8 cellular contexts compared by ENCODE assay signal in genomic region chr19:43675269-43675879, GRCh38. TPM values are rescaled to one million over a fixed set of nuclear protein-coding genes. Genes with fewer than 3 reads are reported as not detected.
A peak's percentile ranks its signal among the peaks of the same experiment; 100 is the strongest.
DNase-seq lines count a peak whose midpoint lies in the region; ATAC-seq and TF ChIP-seq lines count a peak whose summit lies in the region.

No MANE protein-coding gene starts in this region.

- no peak overlapping the region for H3K4ac ChIP-seq in H9 (ENCODE audit: low read depth, low read length)

- H3T11ph ChIP-seq in H9 (ENCODE audit: low read length), result no peak overlapping the region

- CTCF ChIA-PET in activated CD4-positive, alpha-beta memory T cell treated with anti-CD3 and anti-CD28 coated beads, Interleukin-2, amount 10 ng/mL, durations not matched to agents 7 days and 5 days (lab: Charles Lee), result no interaction called here

- no peak overlapping the region for H2BK20ac ChIP-seq in H9 (ENCODE audit: low read depth, low read length, poor library complexity, severe bottlenecking)

- H3K9me3 ChIP-seq in H9 (ENCODE audit: control insufficient read depth, low read depth, low read length) (no peaks in the 10 kb centered on the region), right lobe of liver (no peaks in the 10 kb centered on the region)

- no peak overlapping the region for H3K9ac ChIP-seq in H9 (ENCODE audit: extremely low read depth, insufficient read length, low read length)

- H3K27me3 Mint-ChIP-seq in CD14-positive monocyte (ENCODE audit: low read depth in 3 of 3) (peaks cover 0 to 2% (median 0%) of the 10 kb centered on the region in 3 donors), H9 (ENCODE audit: low read depth) (peaks cover 12% of the 10 kb centered on the region)
- H3K27me3 Mint-ChIP-seq in activated CD4-positive, alpha-beta memory T cell treated with anti-CD3 and anti-CD28 coated beads, Interleukin-2, amount 10 ng/mL, durations not matched to agents 7 days and 5 days, result peaks cover 7% of the 10 kb centered on the region

- H2AFZ ChIP-seq in H9 (ENCODE audit: low read length), result no peak overlapping the region

- no peak overlapping the region for H2BK120ac ChIP-seq in H9 (ENCODE audit: low read depth, low read length, poor library complexity, severe bottlenecking)

- no peak for TF ChIP-seq POLR2A in right lobe of liver (IDR thresholded peaks at IDR 0.05)

- H4K20me1 ChIP-seq in H9 (ENCODE audit: control insufficient read depth, insufficient read depth, insufficient read length), result no peaks in the 10 kb centered on the region

- no peak overlapping the region for H2BK5ac ChIP-seq in H9 (ENCODE audit: insufficient read length, low read length)

- H2BK12ac ChIP-seq in H9 (ENCODE audit: insufficient read length, low read depth, low read length), result no peak overlapping the region

- H3K56ac ChIP-seq in H9 (ENCODE audit: insufficient read length, low read depth, low read length), result no peak overlapping the region

- no peaks in the 10 kb centered on the region for H3K79me2 ChIP-seq in H9 (ENCODE audit: insufficient read depth, low read length)

- H3K18ac ChIP-seq in H9 (ENCODE audit: insufficient read length, low read depth, low read length), result no peak overlapping the region

- no peaks in the 10 kb centered on the region for H3K79me1 ChIP-seq in H9 (ENCODE audit: insufficient read depth, low read depth, low read length, poor library complexity, severe bottlenecking)

- H3K9me3 Mint-ChIP-seq in CD14-positive monocyte, result no peaks in the 10 kb centered on the region
- H3K9me3 Mint-ChIP-seq in H9, result no peaks in the 10 kb centered on the region
- no peaks in the 10 kb centered on the region for H3K9me3 Mint-ChIP-seq in activated CD4-positive, alpha-beta memory T cell treated with anti-CD3 and anti-CD28 coated beads, Interleukin-2, amount 10 ng/mL, durations not matched to agents 7 days and 5 days

- H2BK15ac ChIP-seq in H9 (ENCODE audit: low read depth, low read length), result no peak overlapping the region

- H4K91ac ChIP-seq in H9 (ENCODE audit: insufficient read length, low read depth, low read length), result no peak overlapping the region

- intact Hi-C loops in CD14-positive monocyte (cut with micrococcal nuclease), result loop anchor here in 1 of 2 donors (2.0 kb wide), 1 partner anchor 17 kb away; no protein-coding TSS in a partner anchor
- intact Hi-C loops in right lobe of liver (cut with DNase I), result no loop called here

- H3K4me1 ChIP-seq in H9 (ENCODE audit: insufficient read depth, low read length), result peaks cover 2% of the 10 kb centered on the region; the same call in 1 of the 2 replicates
- no peaks in the 10 kb centered on the region for H3K4me1 ChIP-seq in right lobe of liver

- no peak overlapping the region for H3K23ac ChIP-seq in H9 (ENCODE audit: insufficient read length, low read depth, low read length)

- H3K27ac Mint-ChIP-seq in CD14-positive monocyte (peak overlapping the region; percentile 96 to 100 (median 99)), H9 (peak overlapping the region in 2 of 3 experiments; percentile 1 to 26; a peak in 2 of 7 replicates)
- peak overlapping the region; percentile 13 for H3K27ac Mint-ChIP-seq in activated CD4-positive, alpha-beta memory T cell treated with anti-CD3 and anti-CD28 coated beads, Interleukin-2, amount 10 ng/mL, durations not matched to agents 7 days and 5 days

- DNase-seq in CD14-positive monocyte (ENCODE audit: low spot score), result peak; percentile 74
- DNase-seq in H9, result no peak
- DNase-seq in activated CD4-positive, alpha-beta memory T cell treated with anti-CD3 and anti-CD28 coated beads, Interleukin-2, amount 10 ng/mL, durations not matched to agents 7 days and 5 days, result no peak
- no peak for DNase-seq in right lobe of liver
- no peak for DNase-seq in C1 segment of cervical spinal cord (lab: John Stamatoyannopoulos, UW)

- H3K27ac ChIP-seq in H9 (ENCODE audit: insufficient read length, low read depth, low read length), result no peak overlapping the region
- H3K27ac ChIP-seq in right lobe of liver, result peak overlapping the region in 2 of 3 donors; percentile 16 to 62

- no peak overlapping the region for H3K14ac ChIP-seq in H9 (ENCODE audit: insufficient read depth, low read length)

- H3K4me3 Mint-ChIP-seq in CD14-positive monocyte, result peak overlapping the region; percentile 61 to 93
- H3K4me3 Mint-ChIP-seq in H9, result no peak overlapping the region; a peak in 1 of 5 replicates
- H3K4me3 Mint-ChIP-seq in activated CD4-positive, alpha-beta memory T cell treated with anti-CD3 and anti-CD28 coated beads, Interleukin-2, amount 10 ng/mL, durations not matched to agents 7 days and 5 days, result peak overlapping the region; percentile 0

- no peak overlapping the region for H3K4me2 ChIP-seq in H9 (ENCODE audit: insufficient read depth, insufficient read length, low read length)

- H3K4me3 ChIP-seq in right lobe of liver, result no peak overlapping the region

- no peaks in the 10 kb centered on the region for H3K36me3 ChIP-seq in right lobe of liver

- H4K8ac ChIP-seq in H9 (replicated peaks; ENCODE audit: insufficient read length, low read depth, low read length), result no peak overlapping the region

- peak in 3 of 4 donors; percentile 30 to 45 (median 31) for ATAC-seq in right lobe of liver
- no peak for ATAC-seq in HG02571 (IDR thresholded peaks at IDR 0.05; ENCODE audit: unreplicated experiment)
- ATAC-seq in GM21717 (IDR thresholded peaks at IDR 0.05; ENCODE audit: unreplicated experiment), result no peak
- no peak for ATAC-seq in GM19452 (IDR thresholded peaks at IDR 0.05; ENCODE audit: unreplicated experiment)

- peaks cover 47% of the 10 kb centered on the region for H3K4me1 Mint-ChIP-seq in CD14-positive monocyte
- H3K4me1 Mint-ChIP-seq in H9, result peaks cover 22 to 26% of the 10 kb centered on the region in 2 experiments
- peaks cover 26% of the 10 kb centered on the region for H3K4me1 Mint-ChIP-seq in activated CD4-positive, alpha-beta memory T cell treated with anti-CD3 and anti-CD28 coated beads, Interleukin-2, amount 10 ng/mL, durations not matched to agents 7 days and 5 days

- TF ChIP-seq CTCF in CD14-positive monocyte (IDR thresholded peaks at IDR 0.05) (no peak), H9 (conservative IDR thresholded peaks at IDR 0.05) (no peak), right lobe of liver (IDR thresholded peaks at IDR 0.05) (no peak)

- H4K5ac ChIP-seq in H9 (ENCODE audit: insufficient read length, low read depth, low read length), result no peak overlapping the region

- POLR2A ChIA-PET in activated CD4-positive, alpha-beta memory T cell treated with anti-CD3 and anti-CD28 coated beads, Interleukin-2, amount 10 ng/mL, durations not matched to agents 7 days and 5 days (lab: Charles Lee), result no interaction called here

- H2AK5ac ChIP-seq in H9 (ENCODE audit: insufficient read length, low read length), result no peak overlapping the region

- H3K27me3 ChIP-seq in H9 (ENCODE audit: insufficient read depth, low read length) (no peaks in the 10 kb centered on the region), right lobe of liver (no peaks in the 10 kb centered on the region)

- H3K23me2 ChIP-seq in H9 (ENCODE audit: insufficient read length, low read depth, low read length, poor library complexity, severe bottlenecking), result no peaks in the 10 kb centered on the region

- H3K36me3 Mint-ChIP-seq in CD14-positive monocyte, result peaks cover 0 to 4% of the 10 kb centered on the region in 2 donors
- H3K36me3 Mint-ChIP-seq in H9 (ENCODE audit: insufficient read depth in 1 of 3, low read depth in 3 of 3), result no peaks in the 10 kb centered on the region
- H3K36me3 Mint-ChIP-seq in activated CD4-positive, alpha-beta memory T cell treated with anti-CD3 and anti-CD28 coated beads, Interleukin-2, amount 10 ng/mL, durations not matched to agents 7 days and 5 days (ENCODE audit: low read depth), result no peaks in the 10 kb centered on the region

- WGBS in H9 (ENCODE audit: extremely low coverage, insufficient read length, low lambda C conversion rate), result no CpG with 5 or more reads among the region's 8 CpGs
- WGBS in right lobe of liver (ENCODE audit: insufficient coverage, low coverage, low lambda C conversion rate, missing lambda C conversion rate), result 12% methylated on average over 8 of the region's 8 CpGs

RNA-seq across cellular contexts. Expression of gene PLAUR, which starts 5.4 kb away (rescaled TPM):
- 100 to 1,000 TPM; 212 to 284 TPM for polyA plus RNA-seq in CD14-positive monocyte
- total RNA-seq in H9 (2021) (13.7 and 15.7 TPM in 2 replicates), right lobe of liver (10 to 100 TPM in 1 of 6 experiments, 1 to 10 TPM in 4, under 1 TPM in 1; 0.90 to 13.3 (median 2.3) TPM)
- total RNA-seq in activated CD4-positive, alpha-beta memory T cell treated with anti-CD3 and anti-CD28 coated beads, Interleukin-2, amount 10 ng/mL, durations not matched to agents 7 days and 5 days, result 10 to 100 TPM; 29.2 to 29.3 TPM

RNA-seq across cellular contexts. Expression of gene CADM4, which starts 35.7 kb away (rescaled TPM):
- under 1 TPM; 0.10 to 0.31 TPM for polyA plus RNA-seq in CD14-positive monocyte
- total RNA-seq in H9 (2021) (10.2 and 12.5 TPM in 2 replicates), right lobe of liver (1 to 10 TPM; 2.2 to 4.7 (median 3.7) TPM)
- under 1 TPM; 0.43 to 0.60 TPM for total RNA-seq in activated CD4-positive, alpha-beta memory T cell treated with anti-CD3 and anti-CD28 coated beads, Interleukin-2, amount 10 ng/mL, durations not matched to agents 7 days and 5 days

RNA-seq across cellular contexts. Expression of gene IRGC, which starts 40.5 kb away (rescaled TPM):
- polyA plus RNA-seq in CD14-positive monocyte, result not detected
- total RNA-seq in H9 (2021) (not detected in 2 replicates), right lobe of liver (not detected)
- total RNA-seq in activated CD4-positive, alpha-beta memory T cell treated with anti-CD3 and anti-CD28 coated beads, Interleukin-2, amount 10 ng/mL, durations not matched to agents 7 days and 5 days, result not detected

RNA-seq across cellular contexts. Expression of gene ZNF428, which starts 55.9 kb away (rescaled TPM):
- polyA plus RNA-seq in CD14-positive monocyte, result 1 to 10 TPM; 3.8 to 3.9 TPM
- total RNA-seq in H9 (2021), result 30.3 and 31.3 TPM in 2 replicates
- 10 to 100 TPM; 19.7 to 20.6 TPM for total RNA-seq in activated CD4-positive, alpha-beta memory T cell treated with anti-CD3 and anti-CD28 coated beads, Interleukin-2, amount 10 ng/mL, durations not matched to agents 7 days and 5 days
- total RNA-seq in right lobe of liver, result 10 to 100 TPM; 10.9 to 16.7 (median 13.3) TPM

Comparison
In these comparisons a context has a peak if more than half of its experiments do, and no peak if none do; other contexts are left out.
1. H3K27ac Mint-ChIP-seq: peak in every context shown above with its lines; median percentile 99 in CD14-positive monocyte; 14 in H9; 13 in activated CD4-positive, alpha-beta memory T cell treated with anti-CD3 and anti-CD28 coated beads, Interleukin-2, amount 10 ng/mL, durations not matched to agents 7 days and 5 days.
2. H3K4me3 Mint-ChIP-seq: peak in CD14-positive monocyte (2 of 2) and activated CD4-positive, alpha-beta memory T cell treated with anti-CD3 and anti-CD28 coated beads, Interleukin-2, amount 10 ng/mL, durations not matched to agents 7 days and 5 days (single experiment); none in H9 (0 of 2).
3. ATAC-seq: peak in right lobe of liver (3 of 4); none in HG02571 (single experiment), GM21717 (single experiment) and GM19452 (single experiment).